In genomic region chr2:145752091-145752806, GRCh38 we compare ENCODE assay signal across 1 cellular context.
TF ChIP-seq lines count a peak whose summit lies in the region.

No MANE protein-coding gene starts in this region.

TF ChIP-seq in K562, 482 proteins besides CTCF, POLR2A, EP300 and RAD21 (continued from another document and continues in another):
- TF ChIP-seq, protein P1, sequence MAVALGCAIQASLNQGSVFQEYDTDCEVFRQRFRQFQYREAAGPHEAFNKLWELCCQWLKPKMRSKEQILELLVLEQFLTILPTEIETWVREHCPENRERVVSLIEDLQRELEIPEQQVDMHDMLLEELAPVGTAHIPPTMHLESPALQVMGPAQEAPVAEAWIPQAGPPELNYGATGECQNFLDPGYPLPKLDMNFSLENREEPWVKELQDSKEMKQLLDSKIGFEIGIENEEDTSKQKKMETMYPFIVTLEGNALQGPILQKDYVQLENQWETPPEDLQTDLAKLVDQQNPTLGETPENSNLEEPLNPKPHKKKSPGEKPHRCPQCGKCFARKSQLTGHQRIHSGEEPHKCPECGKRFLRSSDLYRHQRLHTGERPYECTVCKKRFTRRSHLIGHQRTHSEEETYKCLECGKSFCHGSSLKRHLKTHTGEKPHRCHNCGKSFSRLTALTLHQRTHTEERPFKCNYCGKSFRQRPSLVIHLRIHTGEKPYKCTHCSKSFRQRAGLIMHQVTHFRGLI (CRISPR knock-in tag; IDR thresholded peaks at IDR 0.05), result no peak
- no peak for TF ChIP-seq BRD4 (IDR thresholded peaks at IDR 0.05)
- TF ChIP-seq ARID1B (IDR thresholded peaks at IDR 0.05), result peak; percentile 45
- no peak for TF ChIP-seq ESRRB (CRISPR knock-in tag; IDR thresholded peaks at IDR 0.05; ENCODE audit: borderline replicate concordance)
- no peak for TF ChIP-seq PPARD (CRISPR knock-in tag; IDR thresholded peaks at IDR 0.05)
- no peak for TF ChIP-seq SPI1 (IDR thresholded peaks at IDR 0.05; ENCODE audit: borderline replicate concordance, low read depth, low read length)
- no peak for TF ChIP-seq PHB (CRISPR knock-in tag; IDR thresholded peaks at IDR 0.05)
- TF ChIP-seq POLR2B (IDR thresholded peaks at IDR 0.05; ENCODE audit: low read depth, partially characterized antibody), result no peak
- no peak for TF ChIP-seq KAT2B (IDR thresholded peaks at IDR 0.05; ENCODE audit: low read depth, low read length)
- no peak for TF ChIP-seq ZNF766 (CRISPR knock-in tag; conservative IDR thresholded peaks at IDR 0.05)
- TF ChIP-seq MTA3 (IDR thresholded peaks at IDR 0.05; ENCODE audit: borderline replicate concordance), result no peak
- TF ChIP-seq CC2D1A (IDR thresholded peaks at IDR 0.05), result peak; percentile 73
- TF ChIP-seq, protein P2, sequence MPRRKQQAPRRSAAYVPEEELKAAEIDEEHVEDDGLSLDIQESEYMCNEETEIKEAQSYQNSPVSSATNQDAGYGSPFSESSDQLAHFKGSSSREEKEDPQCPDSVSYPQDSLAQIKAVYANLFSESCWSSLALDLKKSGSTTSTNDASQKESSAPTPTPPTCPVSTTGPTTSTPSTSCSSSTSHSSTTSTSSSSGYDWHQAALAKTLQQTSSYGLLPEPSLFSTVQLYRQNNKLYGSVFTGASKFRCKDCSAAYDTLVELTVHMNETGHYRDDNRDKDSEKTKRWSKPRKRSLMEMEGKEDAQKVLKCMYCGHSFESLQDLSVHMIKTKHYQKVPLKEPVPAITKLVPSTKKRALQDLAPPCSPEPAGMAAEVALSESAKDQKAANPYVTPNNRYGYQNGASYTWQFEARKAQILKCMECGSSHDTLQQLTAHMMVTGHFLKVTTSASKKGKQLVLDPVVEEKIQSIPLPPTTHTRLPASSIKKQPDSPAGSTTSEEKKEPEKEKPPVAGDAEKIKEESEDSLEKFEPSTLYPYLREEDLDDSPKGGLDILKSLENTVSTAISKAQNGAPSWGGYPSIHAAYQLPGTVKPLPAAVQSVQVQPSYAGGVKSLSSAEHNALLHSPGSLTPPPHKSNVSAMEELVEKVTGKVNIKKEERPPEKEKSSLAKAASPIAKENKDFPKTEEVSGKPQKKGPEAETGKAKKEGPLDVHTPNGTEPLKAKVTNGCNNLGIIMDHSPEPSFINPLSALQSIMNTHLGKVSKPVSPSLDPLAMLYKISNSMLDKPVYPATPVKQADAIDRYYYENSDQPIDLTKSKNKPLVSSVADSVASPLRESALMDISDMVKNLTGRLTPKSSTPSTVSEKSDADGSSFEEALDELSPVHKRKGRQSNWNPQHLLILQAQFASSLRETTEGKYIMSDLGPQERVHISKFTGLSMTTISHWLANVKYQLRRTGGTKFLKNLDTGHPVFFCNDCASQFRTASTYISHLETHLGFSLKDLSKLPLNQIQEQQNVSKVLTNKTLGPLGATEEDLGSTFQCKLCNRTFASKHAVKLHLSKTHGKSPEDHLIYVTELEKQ (CRISPR knock-in tag; IDR thresholded peaks at IDR 0.05), result no peak
- TF ChIP-seq ZNF785 (CRISPR knock-in tag; IDR thresholded peaks at IDR 0.05), result no peak
- TF ChIP-seq TRIM24 (IDR thresholded peaks at IDR 0.05), result peak in 1 of 2 experiments; percentile 64; a peak in 2 of 4 replicates
- TF ChIP-seq LARP7 (IDR thresholded peaks at IDR 0.05), result no peak
- TF ChIP-seq KLF1 (tag; IDR thresholded peaks at IDR 0.05), result no peak
- TF ChIP-seq CREM (IDR thresholded peaks at IDR 0.05; ENCODE audit: low read depth), result no peak
- TF ChIP-seq MCM3 (IDR thresholded peaks at IDR 0.05), result no peak
- TF ChIP-seq MYC (IDR thresholded peaks at IDR 0.05; ENCODE audit: low read depth, low read length), result no peak
- TF ChIP-seq MYC (CRISPR knock-in tag; IDR thresholded peaks at IDR 0.05; ENCODE audit: borderline replicate concordance, low read depth), result no peak
- no peak for TF ChIP-seq ZNF133 (CRISPR knock-in tag; IDR thresholded peaks at IDR 0.05)
- TF ChIP-seq SRSF7 (optimal IDR thresholded peaks at IDR 0.05; ENCODE audit: low read depth, low read length), result no peak
- no peak for TF ChIP-seq SMARCB1 (IDR thresholded peaks at IDR 0.05; ENCODE audit: insufficient read length, low read depth)
- 0 out of 2 replicates have a peak, but pooled peaks have one; percentile 14 for TF ChIP-seq MYNN (IDR thresholded peaks at IDR 0.05)
- TF ChIP-seq MYNN (CRISPR knock-in tag; IDR thresholded peaks at IDR 0.05), result no peak
- no peak for TF ChIP-seq CBX8 (IDR thresholded peaks at IDR 0.05; ENCODE audit: borderline replicate concordance, extremely low read depth, low read depth, low read length, poor library complexity, severe bottlenecking)
- no peak for TF ChIP-seq RFX1 (IDR thresholded peaks at IDR 0.05)
- TF ChIP-seq, protein P3, sequence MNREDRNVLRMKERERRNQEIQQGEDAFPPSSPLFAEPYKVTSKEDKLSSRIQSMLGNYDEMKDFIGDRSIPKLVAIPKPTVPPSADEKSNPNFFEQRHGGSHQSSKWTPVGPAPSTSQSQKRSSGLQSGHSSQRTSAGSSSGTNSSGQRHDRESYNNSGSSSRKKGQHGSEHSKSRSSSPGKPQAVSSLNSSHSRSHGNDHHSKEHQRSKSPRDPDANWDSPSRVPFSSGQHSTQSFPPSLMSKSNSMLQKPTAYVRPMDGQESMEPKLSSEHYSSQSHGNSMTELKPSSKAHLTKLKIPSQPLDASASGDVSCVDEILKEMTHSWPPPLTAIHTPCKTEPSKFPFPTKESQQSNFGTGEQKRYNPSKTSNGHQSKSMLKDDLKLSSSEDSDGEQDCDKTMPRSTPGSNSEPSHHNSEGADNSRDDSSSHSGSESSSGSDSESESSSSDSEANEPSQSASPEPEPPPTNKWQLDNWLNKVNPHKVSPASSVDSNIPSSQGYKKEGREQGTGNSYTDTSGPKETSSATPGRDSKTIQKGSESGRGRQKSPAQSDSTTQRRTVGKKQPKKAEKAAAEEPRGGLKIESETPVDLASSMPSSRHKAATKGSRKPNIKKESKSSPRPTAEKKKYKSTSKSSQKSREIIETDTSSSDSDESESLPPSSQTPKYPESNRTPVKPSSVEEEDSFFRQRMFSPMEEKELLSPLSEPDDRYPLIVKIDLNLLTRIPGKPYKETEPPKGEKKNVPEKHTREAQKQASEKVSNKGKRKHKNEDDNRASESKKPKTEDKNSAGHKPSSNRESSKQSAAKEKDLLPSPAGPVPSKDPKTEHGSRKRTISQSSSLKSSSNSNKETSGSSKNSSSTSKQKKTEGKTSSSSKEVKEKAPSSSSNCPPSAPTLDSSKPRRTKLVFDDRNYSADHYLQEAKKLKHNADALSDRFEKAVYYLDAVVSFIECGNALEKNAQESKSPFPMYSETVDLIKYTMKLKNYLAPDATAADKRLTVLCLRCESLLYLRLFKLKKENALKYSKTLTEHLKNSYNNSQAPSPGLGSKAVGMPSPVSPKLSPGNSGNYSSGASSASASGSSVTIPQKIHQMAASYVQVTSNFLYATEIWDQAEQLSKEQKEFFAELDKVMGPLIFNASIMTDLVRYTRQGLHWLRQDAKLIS (CRISPR knock-in tag; IDR thresholded peaks at IDR 0.05), result no peak
- TF ChIP-seq ZNF316 (IDR thresholded peaks at IDR 0.05), result no peak
- TF ChIP-seq, protein P4, sequence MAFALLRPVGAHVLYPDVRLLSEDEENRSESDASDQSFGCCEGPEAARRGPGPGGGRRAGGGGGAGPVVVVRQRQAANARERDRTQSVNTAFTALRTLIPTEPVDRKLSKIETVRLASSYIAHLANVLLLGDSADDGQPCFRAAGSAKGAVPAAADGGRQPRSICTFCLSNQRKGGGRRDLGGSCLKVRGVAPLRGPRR (CRISPR knock-in tag; IDR thresholded peaks at IDR 0.05), result no peak
- no peak for TF ChIP-seq ZNF431 (CRISPR knock-in tag; IDR thresholded peaks at IDR 0.05)
- no peak for TF ChIP-seq POLR3A (IDR thresholded peaks at IDR 0.05; ENCODE audit: borderline replicate concordance, extremely low read depth, insufficient read depth, insufficient read length)
- no peak for TF ChIP-seq GTF2F1 (IDR thresholded peaks at IDR 0.05; ENCODE audit: low read depth, low read length)
- no peak for TF ChIP-seq ARID3B (CRISPR knock-in tag; IDR thresholded peaks at IDR 0.05; ENCODE audit: borderline replicate concordance)
- TF ChIP-seq ZNF23 (CRISPR knock-in tag; IDR thresholded peaks at IDR 0.05), result no peak
- TF ChIP-seq ZSCAN32 (CRISPR knock-in tag; IDR thresholded peaks at IDR 0.05), result no peak
- TF ChIP-seq, protein P5, sequence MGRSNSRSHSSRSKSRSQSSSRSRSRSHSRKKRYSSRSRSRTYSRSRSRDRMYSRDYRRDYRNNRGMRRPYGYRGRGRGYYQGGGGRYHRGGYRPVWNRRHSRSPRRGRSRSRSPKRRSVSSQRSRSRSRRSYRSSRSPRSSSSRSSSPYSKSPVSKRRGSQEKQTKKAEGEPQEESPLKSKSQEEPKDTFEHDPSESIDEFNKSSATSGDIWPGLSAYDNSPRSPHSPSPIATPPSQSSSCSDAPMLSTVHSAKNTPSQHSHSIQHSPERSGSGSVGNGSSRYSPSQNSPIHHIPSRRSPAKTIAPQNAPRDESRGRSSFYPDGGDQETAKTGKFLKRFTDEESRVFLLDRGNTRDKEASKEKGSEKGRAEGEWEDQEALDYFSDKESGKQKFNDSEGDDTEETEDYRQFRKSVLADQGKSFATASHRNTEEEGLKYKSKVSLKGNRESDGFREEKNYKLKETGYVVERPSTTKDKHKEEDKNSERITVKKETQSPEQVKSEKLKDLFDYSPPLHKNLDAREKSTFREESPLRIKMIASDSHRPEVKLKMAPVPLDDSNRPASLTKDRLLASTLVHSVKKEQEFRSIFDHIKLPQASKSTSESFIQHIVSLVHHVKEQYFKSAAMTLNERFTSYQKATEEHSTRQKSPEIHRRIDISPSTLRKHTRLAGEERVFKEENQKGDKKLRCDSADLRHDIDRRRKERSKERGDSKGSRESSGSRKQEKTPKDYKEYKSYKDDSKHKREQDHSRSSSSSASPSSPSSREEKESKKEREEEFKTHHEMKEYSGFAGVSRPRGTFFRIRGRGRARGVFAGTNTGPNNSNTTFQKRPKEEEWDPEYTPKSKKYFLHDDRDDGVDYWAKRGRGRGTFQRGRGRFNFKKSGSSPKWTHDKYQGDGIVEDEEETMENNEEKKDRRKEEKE (IDR thresholded peaks at IDR 0.05; ENCODE audit: borderline replicate concordance in 1 of 2, control insufficient read depth in 1 of 2, low read depth in 2 of 2, low read length in 1 of 2), result no peak
- TF ChIP-seq ZNF695 (CRISPR knock-in tag; IDR thresholded peaks at IDR 0.05), result no peak
- TF ChIP-seq CBX2 (IDR thresholded peaks at IDR 0.05; ENCODE audit: insufficient read depth, low read length, poor library complexity, severe bottlenecking), result no peak
- no peak for TF ChIP-seq SAFB (IDR thresholded peaks at IDR 0.05; ENCODE audit: borderline replicate concordance, low read depth, low read length)
- TF ChIP-seq, protein P6, sequence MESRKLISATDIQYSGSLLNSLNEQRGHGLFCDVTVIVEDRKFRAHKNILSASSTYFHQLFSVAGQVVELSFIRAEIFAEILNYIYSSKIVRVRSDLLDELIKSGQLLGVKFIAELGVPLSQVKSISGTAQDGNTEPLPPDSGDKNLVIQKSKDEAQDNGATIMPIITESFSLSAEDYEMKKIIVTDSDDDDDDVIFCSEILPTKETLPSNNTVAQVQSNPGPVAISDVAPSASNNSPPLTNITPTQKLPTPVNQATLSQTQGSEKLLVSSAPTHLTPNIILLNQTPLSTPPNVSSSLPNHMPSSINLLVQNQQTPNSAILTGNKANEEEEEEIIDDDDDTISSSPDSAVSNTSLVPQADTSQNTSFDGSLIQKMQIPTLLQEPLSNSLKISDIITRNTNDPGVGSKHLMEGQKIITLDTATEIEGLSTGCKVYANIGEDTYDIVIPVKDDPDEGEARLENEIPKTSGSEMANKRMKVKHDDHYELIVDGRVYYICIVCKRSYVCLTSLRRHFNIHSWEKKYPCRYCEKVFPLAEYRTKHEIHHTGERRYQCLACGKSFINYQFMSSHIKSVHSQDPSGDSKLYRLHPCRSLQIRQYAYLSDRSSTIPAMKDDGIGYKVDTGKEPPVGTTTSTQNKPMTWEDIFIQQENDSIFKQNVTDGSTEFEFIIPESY (CRISPR knock-in tag; IDR thresholded peaks at IDR 0.05), result no peak
- 0 out of 2 replicates have a peak, but pooled peaks have one; percentile 45 for TF ChIP-seq NBN (IDR thresholded peaks at IDR 0.05; ENCODE audit: low read depth)
- TF ChIP-seq XRCC5 (IDR thresholded peaks at IDR 0.05; ENCODE audit: low read depth, low read length), result no peak
- no peak for TF ChIP-seq RBBP5 (IDR thresholded peaks at IDR 0.05; ENCODE audit: borderline replicate concordance, insufficient read depth, low read length, poor library complexity, severe bottlenecking)
- no peak for TF ChIP-seq TCF3 (CRISPR knock-in tag; IDR thresholded peaks at IDR 0.05)
- no peak for TF ChIP-seq MXI1 (IDR thresholded peaks at IDR 0.05; ENCODE audit: low read depth, low read length)
- TF ChIP-seq ZNF24 (IDR thresholded peaks at IDR 0.05), result no peak
- TF ChIP-seq NR2C2 (CRISPR knock-in tag; IDR thresholded peaks at IDR 0.05), result no peak
- no peak for TF ChIP-seq NR2C2 (tag; IDR thresholded peaks at IDR 0.05)
- TF ChIP-seq TCFL5 (CRISPR knock-in tag; conservative IDR thresholded peaks at IDR 0.05), result no peak
- no peak for TF ChIP-seq GATAD2A (IDR thresholded peaks at IDR 0.05)
- no peak for TF ChIP-seq ZFP36 (IDR thresholded peaks at IDR 0.05; ENCODE audit: low read depth, low read length, partially characterized antibody)
- TF ChIP-seq CSDE1 (IDR thresholded peaks at IDR 0.05), result no peak
- TF ChIP-seq, protein P7, sequence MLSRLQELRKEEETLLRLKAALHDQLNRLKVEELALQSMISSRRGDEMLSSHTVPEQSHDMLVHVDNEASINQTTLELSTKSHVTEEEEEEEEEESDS (CRISPR knock-in tag; IDR thresholded peaks at IDR 0.05), result no peak
- TF ChIP-seq, protein P8, sequence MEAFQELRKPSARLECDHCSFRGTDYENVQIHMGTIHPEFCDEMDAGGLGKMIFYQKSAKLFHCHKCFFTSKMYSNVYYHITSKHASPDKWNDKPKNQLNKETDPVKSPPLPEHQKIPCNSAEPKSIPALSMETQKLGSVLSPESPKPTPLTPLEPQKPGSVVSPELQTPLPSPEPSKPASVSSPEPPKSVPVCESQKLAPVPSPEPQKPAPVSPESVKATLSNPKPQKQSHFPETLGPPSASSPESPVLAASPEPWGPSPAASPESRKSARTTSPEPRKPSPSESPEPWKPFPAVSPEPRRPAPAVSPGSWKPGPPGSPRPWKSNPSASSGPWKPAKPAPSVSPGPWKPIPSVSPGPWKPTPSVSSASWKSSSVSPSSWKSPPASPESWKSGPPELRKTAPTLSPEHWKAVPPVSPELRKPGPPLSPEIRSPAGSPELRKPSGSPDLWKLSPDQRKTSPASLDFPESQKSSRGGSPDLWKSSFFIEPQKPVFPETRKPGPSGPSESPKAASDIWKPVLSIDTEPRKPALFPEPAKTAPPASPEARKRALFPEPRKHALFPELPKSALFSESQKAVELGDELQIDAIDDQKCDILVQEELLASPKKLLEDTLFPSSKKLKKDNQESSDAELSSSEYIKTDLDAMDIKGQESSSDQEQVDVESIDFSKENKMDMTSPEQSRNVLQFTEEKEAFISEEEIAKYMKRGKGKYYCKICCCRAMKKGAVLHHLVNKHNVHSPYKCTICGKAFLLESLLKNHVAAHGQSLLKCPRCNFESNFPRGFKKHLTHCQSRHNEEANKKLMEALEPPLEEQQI (IDR thresholded peaks at IDR 0.05), result peak; percentile 88
